26 cellular contexts compared by ENCODE assay signal in genomic region chr10:17145239-17145638, GRCh38. TPM values are rescaled to one million over a fixed set of nuclear protein-coding genes. Genes with fewer than 3 reads are reported as not detected.
DNase-seq lines count a peak whose midpoint lies in the region; ATAC-seq, FAIRE-seq and TF ChIP-seq lines count a peak whose summit lies in the region.
"Had no signal": no experiment of that assay in that cellular context is flagged by ENCODE, and none has a peak within 500 bp of the region (broad histone marks: within the 10 kb centered on the region; RNA-seq: fewer than 3 reads in every experiment).

No MANE protein-coding gene starts in this region.

- H3K4me3 ChIP-seq in transverse colon: no peak overlapping the region
- H3K4me3 ChIP-seq: BLaER1 treated with 17β-estradiol and CSF1 and Interleukin-3, amounts not matched to agents 10 nM and 100 nM; upper lobe of right lung had no signal

- H3K27me3 ChIP-seq in transverse colon: no peaks in the 10 kb centered on the region
- H3K27me3 ChIP-seq: BLaER1 treated with 17β-estradiol and CSF1 and Interleukin-3, amounts not matched to agents 10 nM and 100 nM; upper lobe of right lung had no signal

- H3K27ac ChIP-seq in VCaP: peak overlapping the region; percentile 77
- peak overlapping the region in 3 of 4 donors; percentile 23 to 41 (median 33) for H3K27ac ChIP-seq in transverse colon
- H3K27ac ChIP-seq: BLaER1 treated with 17β-estradiol and CSF1 and Interleukin-3, amounts not matched to agents 10 nM and 100 nM; upper lobe of right lung; WERI-Rb-1 had no signal

- no peaks in the 10 kb centered on the region for H3K9me3 Mint-ChIP-seq in activated naive CD4-positive, alpha-beta T cell treated with anti-CD3 and anti-CD28 coated beads, Interleukin-2, amount 50 U/mL, for 24 hours
- H3K9me3 Mint-ChIP-seq: activated CD4-positive, alpha-beta memory T cell treated with anti-CD3 and anti-CD28 coated beads, Interleukin-2, amount 10 ng/mL, durations not matched to agents 7 days and 5 days; activated T-cell treated with anti-CD3 and anti-CD28 coated beads, Interleukin-2, amount 50 U/mL, for 4 hours had no signal

- no peaks in the 10 kb centered on the region for H3K9me3 ChIP-seq in transverse colon
- H3K9me3 ChIP-seq: upper lobe of right lung had no signal

- TF ChIP-seq CTCF in VCaP (conservative IDR thresholded peaks at IDR 0.05): no peak
- TF ChIP-seq CTCF in transverse colon (IDR thresholded peaks at IDR 0.05): no peak

- DNase-seq in activated naive CD4-positive, alpha-beta T cell treated with Interleukin-2 at 50 U/mL for 16 hours: no peak
- DNase-seq in transverse colon: no peak
- no peak for DNase-seq in dermis blood vessel endothelial cell
- DNase-seq: Calu3; DND-41; effector CD4-positive, alpha-beta T cell; H7; retina; SHP77; substantia nigra; T-helper 9 cell; upper lobe of right lung; WERI-Rb-1 had no signal

- peaks cover 45% of the 10 kb centered on the region for H3K4me1 Mint-ChIP-seq in activated naive CD4-positive, alpha-beta T cell treated with anti-CD3 and anti-CD28 coated beads, Interleukin-2, amount 50 U/mL, for 24 hours

- peaks cover 0 to 30% (median 9%) of the 10 kb centered on the region in 4 donors for H3K4me1 ChIP-seq in transverse colon
- H3K4me1 ChIP-seq: BLaER1 treated with 17β-estradiol and CSF1 and Interleukin-3, amounts not matched to agents 10 nM and 100 nM; upper lobe of right lung had no signal

- H3K36me3 ChIP-seq in transverse colon: no peaks in the 10 kb centered on the region
- H3K36me3 ChIP-seq: upper lobe of right lung, WERI-Rb-1 had no signal

- ATAC-seq in GM18519 (IDR thresholded peaks at IDR 0.05; ENCODE audit: low FRiP score, unreplicated experiment): no peak
- ATAC-seq: naive thymus-derived CD4-positive, alpha-beta T cell; PC-3; upper lobe of right lung had no signal

- intact Hi-C loops in transverse colon (cut with DNase I; ENCODE audit: low total_unique reads): no loop called here

- TF ChIP-seq EP300 in transverse colon (IDR thresholded peaks at IDR 0.05; ENCODE audit: low read depth): no peak

- H3K27me3 Mint-ChIP-seq in activated naive CD4-positive, alpha-beta T cell treated with anti-CD3 and anti-CD28 coated beads, Interleukin-2, amount 50 U/mL, for 24 hours: no peaks in the 10 kb centered on the region
- H3K27me3 Mint-ChIP-seq: activated CD4-positive, alpha-beta memory T cell treated with anti-CD3 and anti-CD28 coated beads, Interleukin-2, amount 10 ng/mL, durations not matched to agents 7 days and 5 days had no signal

- in situ Hi-C loops in transverse colon (cut with MboI; ENCODE audit: low pct_ligation_motif_present in 1 of 4, low pct_unique_long_range_greater_than_20kb in 1 of 4, low sequenced_read_pairs in 3 of 4): no loop called here

- H3K36me3 Mint-ChIP-seq in activated naive CD4-positive, alpha-beta T cell treated with anti-CD3 and anti-CD28 coated beads, Interleukin-2, amount 50 U/mL, for 24 hours: peaks cover 16% of the 10 kb centered on the region

- WGBS in transverse colon (ENCODE audit: low coverage in 1 of 2), 2 donors: 59 to 63% methylated on average over 1 of the region's 1 CpG

- peak overlapping the region; percentile 62 for H3K27ac Mint-ChIP-seq in activated naive CD4-positive, alpha-beta T cell treated with anti-CD3 and anti-CD28 coated beads, Interleukin-2, amount 50 U/mL, for 24 hours
- H3K27ac Mint-ChIP-seq: activated CD4-positive, alpha-beta memory T cell treated with anti-CD3 and anti-CD28 coated beads, Interleukin-2, amount 10 ng/mL, durations not matched to agents 7 days and 5 days; brain; mesothelial cell of epicardium had no signal

- peak; percentile 24 for FAIRE-seq in colon (lab: Jason Lieb, UNC)
- FAIRE-seq: GM19239, keratinocyte had no signal

- no peak overlapping the region for H3K4me3 Mint-ChIP-seq in activated naive CD4-positive, alpha-beta T cell treated with anti-CD3 and anti-CD28 coated beads, Interleukin-2, amount 50 U/mL, for 24 hours
- H3K4me3 Mint-ChIP-seq: activated CD4-positive, alpha-beta memory T cell treated with anti-CD3 and anti-CD28 coated beads, Interleukin-2, amount 10 ng/mL, durations not matched to agents 7 days and 5 days; activated T-cell treated with anti-CD3 and anti-CD28 coated beads, Interleukin-2, amount 50 U/mL, for 4 hours; brain; mesothelial cell of epicardium had no signal

- no peak for TF ChIP-seq POLR2A in transverse colon (IDR thresholded peaks at IDR 0.05)

RNA-seq across cellular contexts. Expression of gene CUBN, which starts 15.6 kb away (rescaled TPM):
- 1 to 10 TPM in 2 of 4 donors, under 1 TPM in 2; 0.37 to 1.5 (median 1.1) TPM for total RNA-seq in transverse colon
- 6.1 and 27.5 TPM in 2 replicates for total RNA-seq in dermis blood vessel endothelial cell

RNA-seq across cellular contexts. Expression of gene TRDMT1, which starts 56.2 kb away (rescaled TPM):
- 1 to 10 TPM; 3.7 to 9.7 (median 7.9) TPM for total RNA-seq in transverse colon
- 4.6 and 7.5 TPM in 2 replicates for total RNA-seq in dermis blood vessel endothelial cell
